ENCODE assay signal across 1 cellular context in genomic region chr10:22244001-22244400, GRCh38.
TF ChIP-seq lines count a peak whose summit lies in the region.

No MANE protein-coding gene starts in this region.

TF ChIP-seq in GM23338, 12 proteins besides CTCF, POLR2A, EP300 and RAD21 (continued from another document):
- TF ChIP-seq, protein P1, sequence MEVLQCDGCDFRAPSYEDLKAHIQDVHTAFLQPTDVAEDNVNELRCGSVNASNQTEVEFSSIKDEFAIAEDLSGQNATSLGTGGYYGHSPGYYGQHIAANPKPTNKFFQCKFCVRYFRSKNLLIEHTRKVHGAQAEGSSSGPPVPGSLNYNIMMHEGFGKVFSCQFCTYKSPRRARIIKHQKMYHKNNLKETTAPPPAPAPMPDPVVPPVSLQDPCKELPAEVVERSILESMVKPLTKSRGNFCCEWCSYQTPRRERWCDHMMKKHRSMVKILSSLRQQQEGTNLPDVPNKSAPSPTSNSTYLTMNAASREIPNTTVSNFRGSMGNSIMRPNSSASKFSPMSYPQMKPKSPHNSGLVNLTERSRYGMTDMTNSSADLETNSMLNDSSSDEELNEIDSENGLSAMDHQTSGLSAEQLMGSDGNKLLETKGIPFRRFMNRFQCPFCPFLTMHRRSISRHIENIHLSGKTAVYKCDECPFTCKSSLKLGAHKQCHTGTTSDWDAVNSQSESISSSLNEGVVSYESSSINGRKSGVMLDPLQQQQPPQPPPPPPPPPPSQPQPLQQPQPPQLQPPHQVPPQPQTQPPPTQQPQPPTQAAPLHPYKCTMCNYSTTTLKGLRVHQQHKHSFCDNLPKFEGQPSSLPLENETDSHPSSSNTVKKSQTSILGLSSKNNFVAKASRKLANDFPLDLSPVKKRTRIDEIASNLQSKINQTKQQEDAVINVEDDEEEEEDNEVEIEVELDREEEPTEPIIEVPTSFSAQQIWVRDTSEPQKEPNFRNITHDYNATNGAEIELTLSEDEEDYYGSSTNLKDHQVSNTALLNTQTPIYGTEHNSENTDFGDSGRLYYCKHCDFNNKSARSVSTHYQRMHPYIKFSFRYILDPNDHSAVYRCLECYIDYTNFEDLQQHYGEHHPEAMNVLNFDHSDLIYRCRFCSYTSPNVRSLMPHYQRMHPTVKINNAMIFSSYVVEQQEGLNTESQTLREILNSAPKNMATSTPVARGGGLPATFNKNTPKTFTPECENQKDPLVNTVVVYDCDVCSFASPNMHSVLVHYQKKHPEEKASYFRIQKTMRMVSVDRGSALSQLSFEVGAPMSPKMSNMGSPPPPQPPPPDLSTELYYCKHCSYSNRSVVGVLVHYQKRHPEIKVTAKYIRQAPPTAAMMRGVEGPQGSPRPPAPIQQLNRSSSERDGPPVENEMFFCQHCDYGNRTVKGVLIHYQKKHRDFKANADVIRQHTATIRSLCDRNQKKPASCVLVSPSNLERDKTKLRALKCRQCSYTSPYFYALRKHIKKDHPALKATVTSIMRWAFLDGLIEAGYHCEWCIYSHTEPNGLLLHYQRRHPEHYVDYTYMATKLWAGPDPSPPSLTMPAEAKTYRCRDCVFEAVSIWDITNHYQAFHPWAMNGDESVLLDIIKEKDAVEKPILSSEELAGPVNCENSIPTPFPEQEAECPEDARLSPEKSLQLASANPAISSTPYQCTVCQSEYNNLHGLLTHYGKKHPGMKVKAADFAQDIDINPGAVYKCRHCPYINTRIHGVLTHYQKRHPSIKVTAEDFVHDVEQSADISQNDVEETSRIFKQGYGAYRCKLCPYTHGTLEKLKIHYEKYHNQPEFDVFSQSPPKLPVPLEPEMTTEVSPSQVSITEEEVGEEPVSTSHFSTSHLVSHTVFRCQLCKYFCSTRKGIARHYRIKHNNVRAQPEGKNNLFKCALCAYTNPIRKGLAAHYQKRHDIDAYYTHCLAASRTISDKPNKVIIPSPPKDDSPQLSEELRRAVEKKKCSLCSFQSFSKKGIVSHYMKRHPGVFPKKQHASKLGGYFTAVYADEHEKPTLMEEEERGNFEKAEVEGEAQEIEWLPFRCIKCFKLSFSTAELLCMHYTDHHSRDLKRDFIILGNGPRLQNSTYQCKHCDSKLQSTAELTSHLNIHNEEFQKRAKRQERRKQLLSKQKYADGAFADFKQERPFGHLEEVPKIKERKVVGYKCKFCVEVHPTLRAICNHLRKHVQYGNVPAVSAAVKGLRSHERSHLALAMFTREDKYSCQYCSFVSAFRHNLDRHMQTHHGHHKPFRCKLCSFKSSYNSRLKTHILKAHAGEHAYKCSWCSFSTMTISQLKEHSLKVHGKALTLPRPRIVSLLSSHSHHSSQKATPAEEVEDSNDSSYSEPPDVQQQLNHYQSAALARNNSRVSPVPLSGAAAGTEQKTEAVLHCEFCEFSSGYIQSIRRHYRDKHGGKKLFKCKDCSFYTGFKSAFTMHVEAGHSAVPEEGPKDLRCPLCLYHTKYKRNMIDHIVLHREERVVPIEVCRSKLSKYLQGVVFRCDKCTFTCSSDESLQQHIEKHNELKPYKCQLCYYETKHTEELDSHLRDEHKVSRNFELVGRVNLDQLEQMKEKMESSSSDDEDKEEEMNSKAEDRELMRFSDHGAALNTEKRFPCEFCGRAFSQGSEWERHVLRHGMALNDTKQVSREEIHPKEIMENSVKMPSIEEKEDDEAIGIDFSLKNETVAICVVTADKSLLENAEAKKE (CRISPR knock-in tag; IDR thresholded peaks at IDR 0.05), result no peak
- TF ChIP-seq CREB1 (CRISPR knock-in tag; IDR thresholded peaks at IDR 0.05; ENCODE audit: low read depth), result no peak
- TF ChIP-seq, protein P2, sequence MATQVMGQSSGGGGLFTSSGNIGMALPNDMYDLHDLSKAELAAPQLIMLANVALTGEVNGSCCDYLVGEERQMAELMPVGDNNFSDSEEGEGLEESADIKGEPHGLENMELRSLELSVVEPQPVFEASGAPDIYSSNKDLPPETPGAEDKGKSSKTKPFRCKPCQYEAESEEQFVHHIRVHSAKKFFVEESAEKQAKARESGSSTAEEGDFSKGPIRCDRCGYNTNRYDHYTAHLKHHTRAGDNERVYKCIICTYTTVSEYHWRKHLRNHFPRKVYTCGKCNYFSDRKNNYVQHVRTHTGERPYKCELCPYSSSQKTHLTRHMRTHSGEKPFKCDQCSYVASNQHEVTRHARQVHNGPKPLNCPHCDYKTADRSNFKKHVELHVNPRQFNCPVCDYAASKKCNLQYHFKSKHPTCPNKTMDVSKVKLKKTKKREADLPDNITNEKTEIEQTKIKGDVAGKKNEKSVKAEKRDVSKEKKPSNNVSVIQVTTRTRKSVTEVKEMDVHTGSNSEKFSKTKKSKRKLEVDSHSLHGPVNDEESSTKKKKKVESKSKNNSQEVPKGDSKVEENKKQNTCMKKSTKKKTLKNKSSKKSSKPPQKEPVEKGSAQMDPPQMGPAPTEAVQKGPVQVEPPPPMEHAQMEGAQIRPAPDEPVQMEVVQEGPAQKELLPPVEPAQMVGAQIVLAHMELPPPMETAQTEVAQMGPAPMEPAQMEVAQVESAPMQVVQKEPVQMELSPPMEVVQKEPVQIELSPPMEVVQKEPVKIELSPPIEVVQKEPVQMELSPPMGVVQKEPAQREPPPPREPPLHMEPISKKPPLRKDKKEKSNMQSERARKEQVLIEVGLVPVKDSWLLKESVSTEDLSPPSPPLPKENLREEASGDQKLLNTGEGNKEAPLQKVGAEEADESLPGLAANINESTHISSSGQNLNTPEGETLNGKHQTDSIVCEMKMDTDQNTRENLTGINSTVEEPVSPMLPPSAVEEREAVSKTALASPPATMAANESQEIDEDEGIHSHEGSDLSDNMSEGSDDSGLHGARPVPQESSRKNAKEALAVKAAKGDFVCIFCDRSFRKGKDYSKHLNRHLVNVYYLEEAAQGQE (IDR thresholded peaks at IDR 0.05; ENCODE audit: unreplicated experiment), result no peak
- no peak for TF ChIP-seq JUNB (IDR thresholded peaks at IDR 0.05; ENCODE audit: unreplicated experiment)
- TF ChIP-seq ZNF114 (CRISPR knock-in tag; IDR thresholded peaks at IDR 0.05), result no peak
- TF ChIP-seq EZH2 (IDR thresholded peaks at IDR 0.05; ENCODE audit: low read depth, unreplicated experiment), result no peak
- no peak for TF ChIP-seq EZH2phosphoT487 (IDR thresholded peaks at IDR 0.05; ENCODE audit: unreplicated experiment)
- no peak for TF ChIP-seq POLR2AphosphoS5 (IDR thresholded peaks at IDR 0.05; ENCODE audit: low read depth)
- TF ChIP-seq NANOG (IDR thresholded peaks at IDR 0.05; ENCODE audit: borderline replicate concordance), result no peak
- no peak for TF ChIP-seq STAT1 (IDR thresholded peaks at IDR 0.05; ENCODE audit: unreplicated experiment)
- TF ChIP-seq ZNF331 (CRISPR knock-in tag; IDR thresholded peaks at IDR 0.05; ENCODE audit: low read depth), result no peak
TF ChIP-seq in GM23338: peak in this region for 0.
